ENCODE assay signal across 28 cellular contexts in the genomic region with DNA sequence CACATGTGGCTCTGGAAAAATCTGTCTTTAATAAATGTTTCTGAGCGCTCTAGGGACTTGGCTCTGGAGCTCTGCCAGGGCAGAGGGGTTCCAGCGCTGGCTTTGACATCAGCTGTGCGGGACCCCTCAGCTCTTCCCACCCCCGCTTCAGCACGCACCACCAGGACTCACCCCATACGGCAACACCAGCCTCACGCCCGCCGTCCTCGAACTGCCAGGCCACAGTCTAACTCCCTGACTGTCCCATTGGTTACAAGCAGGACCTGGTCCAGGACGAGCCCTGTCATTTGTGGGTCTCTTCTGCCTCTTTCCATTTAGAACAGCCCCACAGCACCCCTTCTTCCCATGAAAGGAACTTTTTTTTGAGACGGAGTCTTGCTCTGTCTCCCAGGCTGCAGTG.
"Had no signal": no experiment of that assay in that cellular context is flagged by ENCODE, and none has a peak within 500 bp of the region (broad histone marks: within the 10 kb centered on the region; RNA-seq: fewer than 3 reads in every experiment).

No MANE protein-coding gene starts in this region.

- H3K9me3 Mint-ChIP-seq: activated CD4-positive, alpha-beta memory T cell treated with anti-CD3 and anti-CD28 coated beads, Interleukin-2, amount 10 ng/mL, durations not matched to agents 7 days and 5 days; activated CD4-positive, alpha-beta T cell treated with anti-CD3 and anti-CD28 coated beads, Interleukin-2, amount 10 ng/mL, durations not matched to agents 7 days and 5 days; activated naive CD4-positive, alpha-beta T cell treated with anti-CD3 and anti-CD28 coated beads, Interleukin-2, amount 10 ng/mL, durations not matched to agents 7 days and 5 days; activated naive CD8-positive, alpha-beta T cell treated with anti-CD3 and anti-CD28 coated beads, Interleukin-2, amount 10 ng/mL, durations not matched to agents 7 days and 5 days; activated T-cell treated with anti-CD3 and anti-CD28 coated beads, Interleukin-2, amount 50 U/mL, for 24 hours; effector memory CD8-positive, alpha-beta T cell had no signal

- H3K9me3 ChIP-seq: thyroid gland, upper lobe of right lung had no signal

- H3K4me1 ChIP-seq: neural progenitor cell, upper lobe of right lung had no signal

- H3K4me2 ChIP-seq: neural progenitor cell, smooth muscle cell had no signal

- H3K4me3 ChIP-seq: heart left ventricle, neural progenitor cell, smooth muscle cell, stomach, thyroid gland, upper lobe of right lung had no signal

- H3K27ac Mint-ChIP-seq: activated CD4-positive, alpha-beta memory T cell treated with anti-CD3 and anti-CD28 coated beads, Interleukin-2, amount 10 ng/mL, durations not matched to agents 7 days and 5 days; activated CD4-positive, alpha-beta T cell treated with anti-CD3 and anti-CD28 coated beads, Interleukin-2, amount 10 ng/mL, durations not matched to agents 7 days and 5 days; activated naive CD4-positive, alpha-beta T cell treated with anti-CD3 and anti-CD28 coated beads, Interleukin-2, amount 10 ng/mL, durations not matched to agents 7 days and 5 days; activated naive CD8-positive, alpha-beta T cell treated with anti-CD3 and anti-CD28 coated beads, Interleukin-2, amount 10 ng/mL, durations not matched to agents 7 days and 5 days; activated T-cell treated with anti-CD3 and anti-CD28 coated beads, Interleukin-2, amount 50 U/mL, for 24 hours; effector memory CD8-positive, alpha-beta T cell; naive thymus-derived CD4-positive, alpha-beta T cell; neural progenitor cell; stimulated activated naive B cell treated with anti-CD40 and anti-IgM and Interleukin-4, amounts not matched to agents 10 μg/mL and 1 μg/mL and 100 μg/mL, for 72 hours; T-helper 17 cell had no signal

- H3K36me3 ChIP-seq: brain microvascular endothelial cell, heart left ventricle, neural progenitor cell, stomach, thyroid gland, upper lobe of right lung had no signal

- H3K9ac ChIP-seq: neural progenitor cell had no signal

- FAIRE-seq: astrocyte had no signal

- ATAC-seq: effector memory CD8-positive, alpha-beta T cell; heart left ventricle; left lobe of liver; naive thymus-derived CD4-positive, alpha-beta T cell; stimulated activated naive B cell treated with anti-CD40 and anti-IgM and Interleukin-4, amounts not matched to agents 10 μg/mL and 1 μg/mL and 100 μg/mL, for 72 hours; T-helper 17 cell; upper lobe of right lung had no signal

- H2AFZ ChIP-seq: neural progenitor cell had no signal

- H3K27ac ChIP-seq: brain microvascular endothelial cell, heart left ventricle, neural progenitor cell, stomach, thyroid gland, upper lobe of right lung, WERI-Rb-1 had no signal

- H3K4me1 Mint-ChIP-seq: activated CD4-positive, alpha-beta memory T cell treated with anti-CD3 and anti-CD28 coated beads, Interleukin-2, amount 10 ng/mL, durations not matched to agents 7 days and 5 days; activated CD4-positive, alpha-beta T cell treated with anti-CD3 and anti-CD28 coated beads, Interleukin-2, amount 10 ng/mL, durations not matched to agents 7 days and 5 days; activated naive CD4-positive, alpha-beta T cell treated with anti-CD3 and anti-CD28 coated beads, Interleukin-2, amount 10 ng/mL, durations not matched to agents 7 days and 5 days; activated naive CD8-positive, alpha-beta T cell treated with anti-CD3 and anti-CD28 coated beads, Interleukin-2, amount 10 ng/mL, durations not matched to agents 7 days and 5 days; naive thymus-derived CD4-positive, alpha-beta T cell; stimulated activated naive B cell treated with anti-CD40 and anti-IgM and Interleukin-4, amounts not matched to agents 10 μg/mL and 1 μg/mL and 100 μg/mL, for 72 hours; T-helper 17 cell had no signal

- H3K4me3 Mint-ChIP-seq: activated CD4-positive, alpha-beta memory T cell treated with anti-CD3 and anti-CD28 coated beads, Interleukin-2, amount 10 ng/mL, durations not matched to agents 7 days and 5 days; activated CD4-positive, alpha-beta T cell treated with anti-CD3 and anti-CD28 coated beads, Interleukin-2, amount 10 ng/mL, durations not matched to agents 7 days and 5 days; activated naive CD4-positive, alpha-beta T cell treated with anti-CD3 and anti-CD28 coated beads, Interleukin-2, amount 10 ng/mL, durations not matched to agents 7 days and 5 days; activated naive CD8-positive, alpha-beta T cell treated with anti-CD3 and anti-CD28 coated beads, Interleukin-2, amount 10 ng/mL, durations not matched to agents 7 days and 5 days; activated T-cell treated with anti-CD3 and anti-CD28 coated beads, Interleukin-2, amount 50 U/mL, for 24 hours; effector memory CD8-positive, alpha-beta T cell; naive thymus-derived CD4-positive, alpha-beta T cell; neural progenitor cell; stimulated activated naive B cell treated with anti-CD40 and anti-IgM and Interleukin-4, amounts not matched to agents 10 μg/mL and 1 μg/mL and 100 μg/mL, for 72 hours; T-helper 17 cell had no signal

- DNase-seq: activated CD4-positive, alpha-beta memory T cell treated with anti-CD3 and anti-CD28 coated beads, Interleukin-2, amount 10 ng/mL, durations not matched to agents 7 days and 5 days; activated CD4-positive, alpha-beta T cell treated with anti-CD3 and anti-CD28 coated beads, Interleukin-2, amount 10 ng/mL, durations not matched to agents 7 days and 5 days; activated CD4-positive, CD25-positive, alpha-beta regulatory T cell treated with anti-CD3 and anti-CD28 coated beads, Interleukin-2, amount 50 U/mL, for 72 hours; activated CD8-positive, alpha-beta memory T cell treated with anti-CD3 and anti-CD28 coated beads, Interleukin-2, amount 50 U/mL, for 48 hours; activated gamma-delta T cell; activated naive CD4-positive, alpha-beta T cell treated with anti-CD3 and anti-CD28 coated beads, Interleukin-2, amount 10 ng/mL, durations not matched to agents 7 days and 5 days; activated naive CD8-positive, alpha-beta T cell treated with anti-CD3 and anti-CD28 coated beads, Interleukin-2, amount 10 ng/mL, durations not matched to agents 7 days and 5 days; activated T-cell treated with anti-CD3 and anti-CD28 coated beads, Interleukin-2, amount 50 U/mL, for 24 hours; brain microvascular endothelial cell; cortex of kidney; effector memory CD8-positive, alpha-beta T cell; erythroblast; mammary epithelial cell; naive thymus-derived CD4-positive, alpha-beta T cell; stimulated activated CD4-positive, alpha-beta T cell treated with anti-CD3 and anti-CD28 coated beads, Interleukin-15, amount 100 ng/mL, for 24 hours; stimulated activated CD4-positive, alpha-beta T cell treated with anti-CD3 and anti-CD28 coated beads, Interleukin-2, amount 100 ng/mL, for 24 hours; stimulated activated naive B cell treated with anti-CD40 and anti-IgM and Interleukin-4, amounts not matched to agents 10 μg/mL and 1 μg/mL and 100 μg/mL, for 72 hours; stomach; T-helper 17 cell; T1000; thyroid gland; upper lobe of right lung; WERI-Rb-1 had no signal

- H3K36me3 Mint-ChIP-seq: activated naive CD4-positive, alpha-beta T cell treated with anti-CD3 and anti-CD28 coated beads, Interleukin-2, amount 10 ng/mL, durations not matched to agents 7 days and 5 days; activated naive CD8-positive, alpha-beta T cell treated with anti-CD3 and anti-CD28 coated beads, Interleukin-2, amount 10 ng/mL, durations not matched to agents 7 days and 5 days; naive thymus-derived CD4-positive, alpha-beta T cell; stimulated activated naive B cell treated with anti-CD40 and anti-IgM and Interleukin-4, amounts not matched to agents 10 μg/mL and 1 μg/mL and 100 μg/mL, for 72 hours had no signal

- H3K27me3 ChIP-seq: brain microvascular endothelial cell, heart left ventricle, neural progenitor cell, thyroid gland, upper lobe of right lung had no signal
